ENCODE assay signal across 15 cellular contexts in the genomic region with DNA sequence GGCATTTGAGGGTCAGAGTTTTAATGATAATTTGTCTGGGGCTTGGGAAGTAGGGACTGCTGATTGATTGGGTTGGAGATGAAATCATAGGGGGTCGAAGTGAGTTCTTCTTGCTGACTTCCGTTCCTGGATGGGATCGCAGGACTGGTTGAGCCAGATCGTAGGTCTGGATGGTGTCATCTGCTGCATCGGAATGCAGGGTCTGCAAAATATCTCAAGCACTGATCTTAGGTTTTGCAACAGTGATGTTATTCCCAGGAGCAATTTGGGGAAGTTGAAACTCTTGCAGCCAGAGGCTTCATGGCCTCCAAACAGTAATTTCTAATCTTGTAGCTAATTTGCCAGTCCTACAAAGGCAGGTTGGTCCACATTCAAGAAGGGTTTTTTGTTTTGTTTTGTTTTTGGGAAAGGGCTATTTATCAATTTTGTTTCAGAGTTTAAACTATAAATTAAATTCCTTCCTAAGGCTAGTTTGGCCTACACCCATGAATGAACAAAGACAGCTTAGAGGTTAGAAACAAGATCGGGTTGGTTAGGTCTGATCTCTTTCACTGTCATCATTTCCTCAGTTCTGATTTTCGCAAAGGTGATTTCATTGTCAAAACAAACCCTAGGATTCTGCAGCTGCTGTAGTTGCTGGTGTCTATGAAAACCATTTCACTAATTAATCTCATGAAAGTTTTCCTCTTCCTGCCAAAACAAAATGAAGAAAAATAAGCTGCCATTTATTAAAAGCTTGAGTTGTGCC.
"Had no signal": no experiment of that assay in that cellular context is flagged by ENCODE, and none has a peak within 500 bp of the region (broad histone marks: within the 10 kb centered on the region; RNA-seq: fewer than 3 reads in every experiment).

No MANE protein-coding gene starts in this region.

- H3K4me1 ChIP-seq: left lung, neural progenitor cell had no signal

- H3K36me3 ChIP-seq: adrenal gland, left lung, neural progenitor cell, ovary, uterus had no signal

- H2AFZ ChIP-seq: neural progenitor cell had no signal

- DNase-seq: activated CD4-positive, alpha-beta T cell treated with anti-CD3 and anti-CD28 coated beads for 4 hours; activated CD8-positive, alpha-beta memory T cell treated with anti-CD3 and anti-CD28 coated beads, Interleukin-2, amount 50 U/mL, for 4 hours; activated CD8-positive, alpha-beta T cell treated with anti-CD3 and anti-CD28 coated beads, Interleukin-2, amount 10 ng/mL, durations not matched to agents 7 days and 5 days; activated effector memory CD4-positive, alpha-beta T cell treated with anti-CD3 and anti-CD28 coated beads, Interleukin-2, amount 50 U/mL, for 16 hours; activated T-cell treated with anti-CD3 and anti-CD28 coated beads, Interleukin-2, amount 50 U/mL, for 48 hours; erythroblast; kidney; left lung; ovary; stimulated activated CD4-positive, alpha-beta T cell treated with anti-CD3 and anti-CD28 coated beads, Interleukin-12 subunit alpha, Interleukin-12 subunit beta, amount 100 ng/mL, for 4 hours; T-helper 2 cell had no signal

- H3K9ac ChIP-seq: neural progenitor cell had no signal

- H3K4me3 ChIP-seq: adrenal gland, left lung, neural progenitor cell, ovary, uterus had no signal

- ATAC-seq: activated CD8-positive, alpha-beta T cell treated with anti-CD3 and anti-CD28 coated beads, Interleukin-2, amount 10 ng/mL, durations not matched to agents 7 days and 5 days; left lung; stimulated activated effector memory CD8-positive, alpha-beta T cell treated with anti-CD3 and anti-CD28 coated beads, Interleukin-12 subunit alpha, Interleukin-12 subunit beta, amount 100 ng/mL, for 72 hours had no signal

- H3K9me3 ChIP-seq: adrenal gland, left lung, ovary, uterus had no signal

- H3K27me3 ChIP-seq: adrenal gland, left lung, neural progenitor cell, ovary, uterus had no signal

- H3K27ac ChIP-seq: adrenal gland, left lung, neural progenitor cell, ovary, uterus had no signal

- H3K4me2 ChIP-seq: neural progenitor cell had no signal
